Comparison of ENCODE assay signal across 1 cellular context in the genomic region with DNA sequence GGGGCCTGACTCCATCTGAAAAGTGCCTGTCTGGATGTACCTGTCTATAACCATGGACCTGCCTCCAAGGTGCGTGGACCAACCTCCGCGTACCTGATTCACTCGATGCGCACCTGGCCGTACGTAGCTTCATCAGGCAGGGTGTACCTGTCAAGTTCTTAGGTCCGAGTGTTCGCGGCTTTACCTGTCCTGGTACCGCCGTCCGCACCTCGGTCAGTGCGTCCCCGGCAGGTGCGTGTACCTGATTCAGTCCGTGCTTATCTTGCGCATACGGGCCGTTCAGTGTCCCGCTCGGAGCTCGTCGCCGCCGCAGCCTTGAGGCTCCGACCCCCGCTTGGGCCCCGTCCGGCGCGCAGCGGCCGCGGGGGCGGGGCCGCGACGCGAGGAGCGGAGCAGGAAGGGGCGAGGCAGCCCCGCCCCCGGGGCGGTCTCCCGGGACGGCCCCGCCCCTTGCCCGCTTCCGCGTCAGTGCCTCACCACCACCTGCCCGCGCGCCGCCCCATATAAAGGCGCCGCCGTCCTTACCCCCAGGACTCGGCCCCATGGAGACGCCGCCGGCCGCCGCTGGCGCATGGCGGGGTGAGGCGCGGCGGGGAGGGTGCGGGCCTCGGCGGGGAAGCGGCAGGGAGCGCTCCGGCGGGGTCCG.
TF ChIP-seq lines count a peak whose summit lies in the region.

A gene (plus strand): TSS at position 530 of the 646 bp plus-strand sequence. CDS start 917 bp downstream, outside the sequence.

TF ChIP-seq in H1, 55 proteins besides CTCF, POLR2A, EP300 and RAD21:
- TF ChIP-seq TCF12 (IDR thresholded peaks at IDR 0.05; ENCODE audit: low read depth, low read length) (no peak), SIRT6 (IDR thresholded peaks at IDR 0.05; ENCODE audit: low read length) (no peak), EGR1 (IDR thresholded peaks at IDR 0.05; ENCODE audit: borderline replicate concordance, low read depth, low read length) (no peak), ASH2L (IDR thresholded peaks at IDR 0.05; ENCODE audit: low read length) (peak; percentile 37), SAP30 (IDR thresholded peaks at IDR 0.05; ENCODE audit: insufficient read depth, insufficient replicate concordance, low read length) (no peak), CTBP2 (IDR thresholded peaks at IDR 0.05; ENCODE audit: borderline replicate concordance, insufficient read depth, insufficient read length, low read length) (no peak), BCL11A (IDR thresholded peaks at IDR 0.05; ENCODE audit: low read depth in 2 of 2, low read length in 2 of 2) (no peak), FOSL1 (IDR thresholded peaks at IDR 0.05; ENCODE audit: insufficient read depth, low read depth, low read length) (no peak), SP4 (IDR thresholded peaks at IDR 0.05; ENCODE audit: low read length) (no peak), HDAC6 (IDR thresholded peaks at IDR 0.05; ENCODE audit: low read depth, low read length) (no peak), SRF (IDR thresholded peaks at IDR 0.05; ENCODE audit: low read depth, low read length) (no peak), CBX8 (IDR thresholded peaks at IDR 0.05; ENCODE audit: borderline replicate concordance, low read depth, low read length) (no peak), JUND (IDR thresholded peaks at IDR 0.05; ENCODE audit: low read length) (no peak), GABPA (IDR thresholded peaks at IDR 0.05; ENCODE audit: borderline replicate concordance, insufficient read depth, low read length) (no peak), TAF7 (optimal IDR thresholded peaks at IDR 0.05; ENCODE audit: borderline replicate concordance, low read depth, low read length) (peak; percentile 86), RNF2 (IDR thresholded peaks at IDR 0.05; ENCODE audit: borderline replicate concordance, low read depth, low read length, missing control alignments, poor library complexity, severe bottlenecking) (no peak), POLR2AphosphoS5 (IDR thresholded peaks at IDR 0.05; ENCODE audit: low read depth, low read length) (peak; percentile 77), SIX5 (IDR thresholded peaks at IDR 0.05; ENCODE audit: low read depth, low read length) (no peak), CEBPB (IDR thresholded peaks at IDR 0.05; ENCODE audit: low read depth, low read length) (no peak), CBX5 (IDR thresholded peaks at IDR 0.05; ENCODE audit: low read depth, low read length) (no peak), CHD2 (IDR thresholded peaks at IDR 0.05; ENCODE audit: low read length) (no peak), RBBP5 (IDR thresholded peaks at IDR 0.05; ENCODE audit: borderline replicate concordance, low read depth, low read length) (0 out of 2 replicates have a peak, but pooled peaks have one; percentile 30), HDAC2 (IDR thresholded peaks at IDR 0.05; ENCODE audit: borderline replicate concordance in 1 of 2, low read depth in 2 of 2, low read length in 2 of 2) (0 out of 4 replicates have a peak, but pooled peaks of 1 of the 2 experiments have one; percentile 61), GTF2F1 (IDR thresholded peaks at IDR 0.05; ENCODE audit: borderline replicate concordance, low read depth, low read length) (no peak), MAFK (IDR thresholded peaks at IDR 0.05; ENCODE audit: low read depth, low read length) (no peak), PHF8 (conservative IDR thresholded peaks at IDR 0.05; ENCODE audit: low read depth, low read length) (peak; percentile 59), RXRA (IDR thresholded peaks at IDR 0.05; ENCODE audit: insufficient read depth, low read depth, low read length) (no peak), JUN (IDR thresholded peaks at IDR 0.05; ENCODE audit: low read depth, low read length) (no peak), KDM4A (IDR thresholded peaks at IDR 0.05; ENCODE audit: low read depth, low read length, severe bottlenecking) (peak; percentile 32), CHD1 (IDR thresholded peaks at IDR 0.05; ENCODE audit: low read depth, low read length) (no peak), RFX5 (IDR thresholded peaks at IDR 0.05; ENCODE audit: borderline replicate concordance, low read depth, low read length) (no peak), TAF1 (IDR thresholded peaks at IDR 0.05; ENCODE audit: low read depth, low read length) (peak; percentile 75), EZH2 (IDR thresholded peaks at IDR 0.05; ENCODE audit: low read depth, low read length, severe bottlenecking) (no peak), TBP (IDR thresholded peaks at IDR 0.05; ENCODE audit: low read depth, low read length) (peak; percentile 84), ZNF274 (IDR thresholded peaks at IDR 0.05; ENCODE audit: borderline replicate concordance, extremely low read depth, low read length) (no peak), NANOG (IDR thresholded peaks at IDR 0.05; ENCODE audit: insufficient read depth, low read depth, low read length, poor library complexity, severe bottlenecking) (no peak), TEAD4 (IDR thresholded peaks at IDR 0.05; ENCODE audit: low read depth, low read length) (no peak), BACH1 (IDR thresholded peaks at IDR 0.05; ENCODE audit: low read length) (no peak), CREB1 (IDR thresholded peaks at IDR 0.05) (peak; percentile 51; the same call in 1 of the 2 replicates), POU5F1 (IDR thresholded peaks at IDR 0.05; ENCODE audit: low read depth, low read length) (no peak), SP2 (IDR thresholded peaks at IDR 0.05; ENCODE audit: low read length) (no peak), SP1 (IDR thresholded peaks at IDR 0.05; ENCODE audit: low read depth, low read length) (no peak), KDM1A (IDR thresholded peaks at IDR 0.05; ENCODE audit: borderline replicate concordance, low read length) (no peak), YY1 (IDR thresholded peaks at IDR 0.05; ENCODE audit: low read depth, low read length) (no peak), BRCA1 (IDR thresholded peaks at IDR 0.05; ENCODE audit: low read depth, low read length) (no peak), SUZ12 (IDR thresholded peaks at IDR 0.05; ENCODE audit: low read length) (no peak), SIN3A (conservative IDR thresholded peaks at IDR 0.05 in 1 of 2, IDR thresholded peaks at IDR 0.05 in 1 of 2; ENCODE audit: low read depth in 1 of 2, low read length in 2 of 2) (peak in 1 of 2 experiments; percentile 87; a peak in 2 of 4 replicates), KDM5A (IDR thresholded peaks at IDR 0.05; ENCODE audit: low read length) (no peak), NRF1 (IDR thresholded peaks at IDR 0.05; ENCODE audit: low read depth, low read length) (no peak)
- TF ChIP-seq, protein P1, sequence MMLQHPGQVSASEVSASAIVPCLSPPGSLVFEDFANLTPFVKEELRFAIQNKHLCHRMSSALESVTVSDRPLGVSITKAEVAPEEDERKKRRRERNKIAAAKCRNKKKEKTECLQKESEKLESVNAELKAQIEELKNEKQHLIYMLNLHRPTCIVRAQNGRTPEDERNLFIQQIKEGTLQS (IDR thresholded peaks at IDR 0.05; ENCODE audit: insufficient read depth, low read depth, low read length), result no peak
- TF ChIP-seq, protein P2, sequence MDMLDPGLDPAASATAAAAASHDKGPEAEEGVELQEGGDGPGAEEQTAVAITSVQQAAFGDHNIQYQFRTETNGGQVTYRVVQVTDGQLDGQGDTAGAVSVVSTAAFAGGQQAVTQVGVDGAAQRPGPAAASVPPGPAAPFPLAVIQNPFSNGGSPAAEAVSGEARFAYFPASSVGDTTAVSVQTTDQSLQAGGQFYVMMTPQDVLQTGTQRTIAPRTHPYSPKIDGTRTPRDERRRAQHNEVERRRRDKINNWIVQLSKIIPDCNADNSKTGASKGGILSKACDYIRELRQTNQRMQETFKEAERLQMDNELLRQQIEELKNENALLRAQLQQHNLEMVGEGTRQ (IDR thresholded peaks at IDR 0.05; ENCODE audit: low read length), result no peak
- TF ChIP-seq, protein P3, sequence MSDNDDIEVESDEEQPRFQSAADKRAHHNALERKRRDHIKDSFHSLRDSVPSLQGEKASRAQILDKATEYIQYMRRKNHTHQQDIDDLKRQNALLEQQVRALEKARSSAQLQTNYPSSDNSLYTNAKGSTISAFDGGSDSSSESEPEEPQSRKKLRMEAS (IDR thresholded peaks at IDR 0.05), result no peak
- TF ChIP-seq, protein P4, sequence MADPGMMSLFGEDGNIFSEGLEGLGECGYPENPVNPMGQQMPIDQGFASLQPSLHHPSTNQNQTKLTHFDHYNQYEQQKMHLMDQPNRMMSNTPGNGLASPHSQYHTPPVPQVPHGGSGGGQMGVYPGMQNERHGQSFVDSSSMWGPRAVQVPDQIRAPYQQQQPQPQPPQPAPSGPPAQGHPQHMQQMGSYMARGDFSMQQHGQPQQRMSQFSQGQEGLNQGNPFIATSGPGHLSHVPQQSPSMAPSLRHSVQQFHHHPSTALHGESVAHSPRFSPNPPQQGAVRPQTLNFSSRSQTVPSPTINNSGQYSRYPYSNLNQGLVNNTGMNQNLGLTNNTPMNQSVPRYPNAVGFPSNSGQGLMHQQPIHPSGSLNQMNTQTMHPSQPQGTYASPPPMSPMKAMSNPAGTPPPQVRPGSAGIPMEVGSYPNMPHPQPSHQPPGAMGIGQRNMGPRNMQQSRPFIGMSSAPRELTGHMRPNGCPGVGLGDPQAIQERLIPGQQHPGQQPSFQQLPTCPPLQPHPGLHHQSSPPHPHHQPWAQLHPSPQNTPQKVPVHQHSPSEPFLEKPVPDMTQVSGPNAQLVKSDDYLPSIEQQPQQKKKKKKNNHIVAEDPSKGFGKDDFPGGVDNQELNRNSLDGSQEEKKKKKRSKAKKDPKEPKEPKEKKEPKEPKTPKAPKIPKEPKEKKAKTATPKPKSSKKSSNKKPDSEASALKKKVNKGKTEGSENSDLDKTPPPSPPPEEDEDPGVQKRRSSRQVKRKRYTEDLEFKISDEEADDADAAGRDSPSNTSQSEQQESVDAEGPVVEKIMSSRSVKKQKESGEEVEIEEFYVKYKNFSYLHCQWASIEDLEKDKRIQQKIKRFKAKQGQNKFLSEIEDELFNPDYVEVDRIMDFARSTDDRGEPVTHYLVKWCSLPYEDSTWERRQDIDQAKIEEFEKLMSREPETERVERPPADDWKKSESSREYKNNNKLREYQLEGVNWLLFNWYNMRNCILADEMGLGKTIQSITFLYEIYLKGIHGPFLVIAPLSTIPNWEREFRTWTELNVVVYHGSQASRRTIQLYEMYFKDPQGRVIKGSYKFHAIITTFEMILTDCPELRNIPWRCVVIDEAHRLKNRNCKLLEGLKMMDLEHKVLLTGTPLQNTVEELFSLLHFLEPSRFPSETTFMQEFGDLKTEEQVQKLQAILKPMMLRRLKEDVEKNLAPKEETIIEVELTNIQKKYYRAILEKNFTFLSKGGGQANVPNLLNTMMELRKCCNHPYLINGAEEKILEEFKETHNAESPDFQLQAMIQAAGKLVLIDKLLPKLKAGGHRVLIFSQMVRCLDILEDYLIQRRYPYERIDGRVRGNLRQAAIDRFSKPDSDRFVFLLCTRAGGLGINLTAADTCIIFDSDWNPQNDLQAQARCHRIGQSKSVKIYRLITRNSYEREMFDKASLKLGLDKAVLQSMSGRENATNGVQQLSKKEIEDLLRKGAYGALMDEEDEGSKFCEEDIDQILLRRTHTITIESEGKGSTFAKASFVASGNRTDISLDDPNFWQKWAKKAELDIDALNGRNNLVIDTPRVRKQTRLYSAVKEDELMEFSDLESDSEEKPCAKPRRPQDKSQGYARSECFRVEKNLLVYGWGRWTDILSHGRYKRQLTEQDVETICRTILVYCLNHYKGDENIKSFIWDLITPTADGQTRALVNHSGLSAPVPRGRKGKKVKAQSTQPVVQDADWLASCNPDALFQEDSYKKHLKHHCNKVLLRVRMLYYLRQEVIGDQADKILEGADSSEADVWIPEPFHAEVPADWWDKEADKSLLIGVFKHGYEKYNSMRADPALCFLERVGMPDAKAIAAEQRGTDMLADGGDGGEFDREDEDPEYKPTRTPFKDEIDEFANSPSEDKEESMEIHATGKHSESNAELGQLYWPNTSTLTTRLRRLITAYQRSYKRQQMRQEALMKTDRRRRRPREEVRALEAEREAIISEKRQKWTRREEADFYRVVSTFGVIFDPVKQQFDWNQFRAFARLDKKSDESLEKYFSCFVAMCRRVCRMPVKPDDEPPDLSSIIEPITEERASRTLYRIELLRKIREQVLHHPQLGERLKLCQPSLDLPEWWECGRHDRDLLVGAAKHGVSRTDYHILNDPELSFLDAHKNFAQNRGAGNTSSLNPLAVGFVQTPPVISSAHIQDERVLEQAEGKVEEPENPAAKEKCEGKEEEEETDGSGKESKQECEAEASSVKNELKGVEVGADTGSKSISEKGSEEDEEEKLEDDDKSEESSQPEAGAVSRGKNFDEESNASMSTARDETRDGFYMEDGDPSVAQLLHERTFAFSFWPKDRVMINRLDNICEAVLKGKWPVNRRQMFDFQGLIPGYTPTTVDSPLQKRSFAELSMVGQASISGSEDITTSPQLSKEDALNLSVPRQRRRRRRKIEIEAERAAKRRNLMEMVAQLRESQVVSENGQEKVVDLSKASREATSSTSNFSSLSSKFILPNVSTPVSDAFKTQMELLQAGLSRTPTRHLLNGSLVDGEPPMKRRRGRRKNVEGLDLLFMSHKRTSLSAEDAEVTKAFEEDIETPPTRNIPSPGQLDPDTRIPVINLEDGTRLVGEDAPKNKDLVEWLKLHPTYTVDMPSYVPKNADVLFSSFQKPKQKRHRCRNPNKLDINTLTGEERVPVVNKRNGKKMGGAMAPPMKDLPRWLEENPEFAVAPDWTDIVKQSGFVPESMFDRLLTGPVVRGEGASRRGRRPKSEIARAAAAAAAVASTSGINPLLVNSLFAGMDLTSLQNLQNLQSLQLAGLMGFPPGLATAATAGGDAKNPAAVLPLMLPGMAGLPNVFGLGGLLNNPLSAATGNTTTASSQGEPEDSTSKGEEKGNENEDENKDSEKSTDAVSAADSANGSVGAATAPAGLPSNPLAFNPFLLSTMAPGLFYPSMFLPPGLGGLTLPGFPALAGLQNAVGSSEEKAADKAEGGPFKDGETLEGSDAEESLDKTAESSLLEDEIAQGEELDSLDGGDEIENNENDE (IDR thresholded peaks at IDR 0.05; ENCODE audit: insufficient replicate concordance, low read length), result no peak
- TF ChIP-seq, protein P5, sequence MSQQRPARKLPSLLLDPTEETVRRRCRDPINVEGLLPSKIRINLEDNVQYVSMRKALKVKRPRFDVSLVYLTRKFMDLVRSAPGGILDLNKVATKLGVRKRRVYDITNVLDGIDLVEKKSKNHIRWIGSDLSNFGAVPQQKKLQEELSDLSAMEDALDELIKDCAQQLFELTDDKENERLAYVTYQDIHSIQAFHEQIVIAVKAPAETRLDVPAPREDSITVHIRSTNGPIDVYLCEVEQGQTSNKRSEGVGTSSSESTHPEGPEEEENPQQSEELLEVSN (IDR thresholded peaks at IDR 0.05), result no peak
- TF ChIP-seq, protein P6, sequence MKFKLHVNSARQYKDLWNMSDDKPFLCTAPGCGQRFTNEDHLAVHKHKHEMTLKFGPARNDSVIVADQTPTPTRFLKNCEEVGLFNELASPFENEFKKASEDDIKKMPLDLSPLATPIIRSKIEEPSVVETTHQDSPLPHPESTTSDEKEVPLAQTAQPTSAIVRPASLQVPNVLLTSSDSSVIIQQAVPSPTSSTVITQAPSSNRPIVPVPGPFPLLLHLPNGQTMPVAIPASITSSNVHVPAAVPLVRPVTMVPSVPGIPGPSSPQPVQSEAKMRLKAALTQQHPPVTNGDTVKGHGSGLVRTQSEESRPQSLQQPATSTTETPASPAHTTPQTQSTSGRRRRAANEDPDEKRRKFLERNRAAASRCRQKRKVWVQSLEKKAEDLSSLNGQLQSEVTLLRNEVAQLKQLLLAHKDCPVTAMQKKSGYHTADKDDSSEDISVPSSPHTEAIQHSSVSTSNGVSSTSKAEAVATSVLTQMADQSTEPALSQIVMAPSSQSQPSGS (IDR thresholded peaks at IDR 0.05; ENCODE audit: low read length), result no peak
